Comparison of ENCODE assay signal across 16 cellular contexts in genomic region chr3:194711286-194711685, GRCh38. TPM values are rescaled to one million over a fixed set of nuclear protein-coding genes. Genes with fewer than 3 reads are reported as not detected.
DNase-seq lines count a peak whose midpoint lies in the region; ATAC-seq and TF ChIP-seq lines count a peak whose summit lies in the region.
"Had no signal": no experiment of that assay in that cellular context is flagged by ENCODE, and none has a peak within 500 bp of the region (broad histone marks: within the 10 kb centered on the region; RNA-seq: fewer than 3 reads in every experiment).

No MANE protein-coding gene starts in this region.

- peaks cover 58% of the 10 kb centered on the region for H3K4me1 Mint-ChIP-seq in chondrocyte (ENCODE audit: low read depth)

- no peaks in the 10 kb centered on the region for H3K36me3 Mint-ChIP-seq in chondrocyte (ENCODE audit: low read depth)
- H3K36me3 Mint-ChIP-seq: CD4-positive, alpha-beta memory T cell had no signal

- ATAC-seq in GM21737 (IDR thresholded peaks at IDR 0.05; ENCODE audit: unreplicated experiment) = no peak

- peaks cover 3% of the 10 kb centered on the region for H3K9me3 Mint-ChIP-seq in chondrocyte (ENCODE audit: low read depth)
- H3K9me3 Mint-ChIP-seq: HFFc6 had no signal

- no peaks in the 10 kb centered on the region for H3K27me3 Mint-ChIP-seq in chondrocyte (ENCODE audit: low read depth)

- H3K27ac Mint-ChIP-seq in chondrocyte (ENCODE audit: unreplicated experiment) = peak overlapping the region; percentile 92
- H3K27ac Mint-ChIP-seq: CD4-positive, alpha-beta memory T cell; HFFc6 had no signal

- peak; percentile 17 for DNase-seq in CD1c-positive myeloid dendritic cell (ENCODE audit: extremely low spot score)
- DNase-seq in HT1080 (ENCODE audit: low read depth) = peak; percentile 26
- DNase-seq in chondrocyte (ENCODE audit: low spot score) = no peak
- peak; percentile 26 for DNase-seq in renal cortical epithelial cell (ENCODE audit: low read depth)
- no peak for DNase-seq in COLO829 (ENCODE audit: low spot score)
- no peak for DNase-seq in NCI-H526 treated with DMSO at 0.1 percent for 48 hours (lab: John Stamatoyannopoulos, UW)
- DNase-seq: CD4-positive, alpha-beta memory T cell; DMS79 treated with DMSO at 0.1 percent for 48 hours; NCI-H1105; NCI-H187 treated with DMSO at 0.1 percent for 48 hours; NCI-H2171; NCI-H446 treated with DMSO at 0.1 percent for 48 hours; NCI-H748 treated with DMSO at 0.1 percent for 48 hours; OCI-M1 had no signal

- no peak overlapping the region for H3K4me3 Mint-ChIP-seq in chondrocyte (ENCODE audit: unreplicated experiment)
- H3K4me3 Mint-ChIP-seq: CD4-positive, alpha-beta memory T cell; HFFc6 had no signal

- TF ChIP-seq CTCF in chondrocyte (IDR thresholded peaks at IDR 0.05) = no peak

RNA-seq across cellular contexts. Expression of gene FAM43A, which starts 25.6 kb away (rescaled TPM):
- 6.1 and 6.6 TPM in 2 replicates for total RNA-seq in HT1080 (2014; rRNA removed; shearing (Covaris generic))
- 8.2 and 10.7 TPM in 2 replicates for polyA plus RNA-seq in HT1080 (2015; cell fraction: cytosol; rRNA removed)
- polyA plus RNA-seq in HT1080 (2015; cell fraction: nucleus; rRNA removed) = 8.5 and 10.0 TPM in 2 replicates
- total RNA-seq in chondrocyte (22.8 to 25.3 TPM (median 25.1 TPM) in 3 replicates), renal cortical epithelial cell (0.17 and 0.30 TPM in 2 replicates)

RNA-seq across cellular contexts. Expression of gene LSG1, which starts 39.3 kb away (rescaled TPM):
- total RNA-seq in HT1080 (2014; rRNA removed; shearing (Covaris generic)) = 103 and 108 TPM in 2 replicates
- polyA plus RNA-seq in HT1080 (2015; cell fraction: cytosol; rRNA removed) = 39.6 and 46.3 TPM in 2 replicates
- 105 and 135 TPM in 2 replicates for polyA plus RNA-seq in HT1080 (2015; cell fraction: nucleus; rRNA removed)
- total RNA-seq in chondrocyte (20.4 to 30.2 TPM (median 22.5 TPM) in 3 replicates), renal cortical epithelial cell (33.5 and 37.3 TPM in 2 replicates)

Comparison
In these comparisons a context has a peak if more than half of its experiments do, and no peak if none do; other contexts are left out.
1. DNase-seq: peak in CD1c-positive myeloid dendritic cell (single experiment), HT1080 (single experiment) and renal cortical epithelial cell (single experiment); none in chondrocyte (single experiment), COLO829 (single experiment) and NCI-H526 treated with DMSO at 0.1 percent for 48 hours (single experiment).